ENCODE assay signal across 27 cellular contexts in genomic region chr2:133082034-133082433, GRCh38.
"Had no signal": no experiment of that assay in that cellular context is flagged by ENCODE, and none has a peak within 500 bp of the region (broad histone marks: within the 10 kb centered on the region; RNA-seq: fewer than 3 reads in every experiment).

No MANE protein-coding gene starts in this region.

- H3K27me3 ChIP-seq: colonic mucosa, esophagus muscularis mucosa, esophagus squamous epithelium, foreskin keratinocyte, gastrocnemius medialis, heart left ventricle, heart right ventricle had no signal

- H3K4me1 ChIP-seq: colonic mucosa, esophagus muscularis mucosa, esophagus squamous epithelium, foreskin keratinocyte, gastrocnemius medialis had no signal

- H3K9me3 ChIP-seq: colonic mucosa, esophagus muscularis mucosa, esophagus squamous epithelium, gastrocnemius medialis, heart left ventricle, heart right ventricle had no signal

- DNase-seq: colonic mucosa; cortex of kidney; dermis blood vessel endothelial cell; dorsolateral prefrontal cortex; effector CD4-positive, alpha-beta T cell; effector CD8-positive, alpha-beta T cell; effector memory CD4-positive, alpha-beta T cell; effector memory CD8-positive, alpha-beta T cell; endodermal cell; erythroblast; esophagus squamous epithelium; foreskin fibroblast; foreskin keratinocyte; foreskin melanocyte; gastrocnemius medialis; glutamatergic neuron; head of caudate nucleus; heart left ventricle; heart right ventricle had no signal

- H3K4me3 ChIP-seq: colonic mucosa, coronary artery, dorsolateral prefrontal cortex, esophagus muscularis mucosa, esophagus squamous epithelium, gastrocnemius medialis, heart left ventricle, heart right ventricle had no signal

- H3K36me3 ChIP-seq: colonic mucosa, esophagus muscularis mucosa, esophagus squamous epithelium, gastrocnemius medialis, heart left ventricle, heart right ventricle had no signal

- FAIRE-seq: colon, endometrium, endothelial cell of umbilical vein, frontal cortex had no signal

- ATAC-seq: effector memory CD8-positive, alpha-beta T cell; esophagus mucosa; foreskin keratinocyte; gastrocnemius medialis; heart left ventricle; heart right ventricle had no signal

- H3K27ac ChIP-seq: colonic mucosa, coronary artery, dorsolateral prefrontal cortex, epithelial cell of prostate, esophagus muscularis mucosa, esophagus squamous epithelium, foreskin keratinocyte, gastrocnemius medialis, heart left ventricle, heart right ventricle had no signal
